Comparison of ENCODE assay signal across 19 cellular contexts in the genomic region with DNA sequence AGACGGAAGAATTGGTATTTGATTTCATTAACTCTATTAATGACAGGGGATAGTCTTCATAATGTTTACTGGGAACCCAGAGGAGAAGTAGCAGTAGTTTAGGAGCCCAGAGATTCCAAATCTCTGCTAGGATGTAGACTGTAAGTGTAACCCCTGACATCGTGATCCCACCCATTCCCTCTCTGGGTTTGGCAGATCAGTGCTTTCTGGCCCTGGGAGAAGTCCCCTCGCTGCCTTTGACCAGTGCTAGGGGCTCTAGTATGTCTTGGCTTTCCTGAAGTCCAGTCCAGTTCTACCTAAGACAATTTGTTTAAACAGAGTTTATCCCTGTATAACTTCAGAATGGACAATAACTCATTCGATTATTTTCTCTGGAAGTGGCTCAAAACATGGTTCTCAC.
"Had no signal": no experiment of that assay in that cellular context is flagged by ENCODE, and none has a peak within 500 bp of the region (broad histone marks: within the 10 kb centered on the region; RNA-seq: fewer than 3 reads in every experiment).

No MANE protein-coding gene starts in this region.

- H3K27ac ChIP-seq: body of pancreas, coronary artery, pancreas had no signal

- ATAC-seq: activated CD8-positive, alpha-beta T cell treated with anti-CD3 and anti-CD28 coated beads, Interleukin-2, amount 10 ng/mL, durations not matched to agents 7 days and 5 days; activated T-cell treated with anti-CD3 and anti-CD28 coated beads, Interleukin-2, amount 50 U/mL, for 72 hours; body of pancreas; pancreas; stimulated activated memory B cell treated with anti-CD40 and anti-IgM and Interleukin-4, amounts not matched to agents 10 μg/mL and 1 μg/mL and 100 μg/mL, for 72 hours had no signal

- H3K27ac Mint-ChIP-seq: activated CD4-positive, alpha-beta T cell treated with anti-CD3 and anti-CD28 coated beads, Interleukin-2, amount 10 ng/mL, durations not matched to agents 24 days and 14 days; activated CD8-positive, alpha-beta T cell treated with anti-CD3 and anti-CD28 coated beads, Interleukin-2, amount 10 ng/mL, durations not matched to agents 7 days and 5 days; activated naive CD8-positive, alpha-beta T cell treated with anti-CD3 and anti-CD28 coated beads for 36 hours; activated T-cell treated with anti-CD3 and anti-CD28 coated beads, Interleukin-2, amount 50 U/mL, for 72 hours; naive B cell; stimulated activated memory B cell treated with anti-CD40 and anti-IgM and Interleukin-4, amounts not matched to agents 10 μg/mL and 1 μg/mL and 100 μg/mL, for 72 hours had no signal

- H3K36me3 Mint-ChIP-seq: activated naive CD8-positive, alpha-beta T cell treated with anti-CD3 and anti-CD28 coated beads for 36 hours; naive B cell; stimulated activated memory B cell treated with anti-CD40 and anti-IgM and Interleukin-4, amounts not matched to agents 10 μg/mL and 1 μg/mL and 100 μg/mL, for 72 hours had no signal

- H3K4me3 ChIP-seq: body of pancreas, coronary artery, pancreas had no signal

- DNase-seq: activated CD4-positive, alpha-beta T cell treated with anti-CD3 and anti-CD28 coated beads, Interleukin-2, amount 10 ng/mL, durations not matched to agents 24 days and 14 days; activated CD4-positive, CD25-positive, alpha-beta regulatory T cell; activated CD8-positive, alpha-beta memory T cell treated with anti-CD3 and anti-CD28 coated beads, Interleukin-2, amount 50 U/mL, for 48 hours; activated CD8-positive, alpha-beta T cell treated with anti-CD3 and anti-CD28 coated beads, Interleukin-2, amount 10 ng/mL, durations not matched to agents 7 days and 5 days; activated gamma-delta T cell treated with Interleukin-2 at 50 U/mL for 16 hours; activated naive CD8-positive, alpha-beta T cell treated with anti-CD3 and anti-CD28 coated beads for 36 hours; activated T-cell treated with anti-CD3 and anti-CD28 coated beads, Interleukin-2, amount 50 U/mL, for 72 hours; amygdala; body of pancreas; central memory CD4-positive, alpha-beta T cell; effector memory CD4-positive, alpha-beta T cell; hippocampal formation; naive B cell; pancreas; retina; stimulated activated CD4-positive, alpha-beta T cell treated with anti-CD3 and anti-CD28 coated beads, Interleukin-2, amount 100 ng/mL, for 48 hours; T-helper 2 cell had no signal

- H3K4me3 Mint-ChIP-seq: activated CD4-positive, alpha-beta T cell treated with anti-CD3 and anti-CD28 coated beads, Interleukin-2, amount 10 ng/mL, durations not matched to agents 24 days and 14 days; activated CD8-positive, alpha-beta T cell treated with anti-CD3 and anti-CD28 coated beads, Interleukin-2, amount 10 ng/mL, durations not matched to agents 7 days and 5 days; activated naive CD8-positive, alpha-beta T cell treated with anti-CD3 and anti-CD28 coated beads for 36 hours; activated T-cell treated with anti-CD3 and anti-CD28 coated beads, Interleukin-2, amount 50 U/mL, for 72 hours; naive B cell; stimulated activated memory B cell treated with anti-CD40 and anti-IgM and Interleukin-4, amounts not matched to agents 10 μg/mL and 1 μg/mL and 100 μg/mL, for 72 hours had no signal

- H3K4me1 Mint-ChIP-seq: stimulated activated memory B cell treated with anti-CD40 and anti-IgM and Interleukin-4, amounts not matched to agents 10 μg/mL and 1 μg/mL and 100 μg/mL, for 72 hours had no signal

- H3K27me3 ChIP-seq: body of pancreas, pancreas had no signal

- H3K27me3 Mint-ChIP-seq: activated naive CD8-positive, alpha-beta T cell treated with anti-CD3 and anti-CD28 coated beads for 36 hours; naive B cell; stimulated activated memory B cell treated with anti-CD40 and anti-IgM and Interleukin-4, amounts not matched to agents 10 μg/mL and 1 μg/mL and 100 μg/mL, for 72 hours had no signal

- H3K9me3 Mint-ChIP-seq: activated CD4-positive, alpha-beta T cell treated with anti-CD3 and anti-CD28 coated beads, Interleukin-2, amount 10 ng/mL, durations not matched to agents 24 days and 14 days; activated naive CD8-positive, alpha-beta T cell treated with anti-CD3 and anti-CD28 coated beads for 36 hours; activated T-cell treated with anti-CD3 and anti-CD28 coated beads, Interleukin-2, amount 50 U/mL, for 72 hours; naive B cell; stimulated activated memory B cell treated with anti-CD40 and anti-IgM and Interleukin-4, amounts not matched to agents 10 μg/mL and 1 μg/mL and 100 μg/mL, for 72 hours had no signal

- H3K9me3 ChIP-seq: body of pancreas, pancreas had no signal
